In the genomic region with DNA sequence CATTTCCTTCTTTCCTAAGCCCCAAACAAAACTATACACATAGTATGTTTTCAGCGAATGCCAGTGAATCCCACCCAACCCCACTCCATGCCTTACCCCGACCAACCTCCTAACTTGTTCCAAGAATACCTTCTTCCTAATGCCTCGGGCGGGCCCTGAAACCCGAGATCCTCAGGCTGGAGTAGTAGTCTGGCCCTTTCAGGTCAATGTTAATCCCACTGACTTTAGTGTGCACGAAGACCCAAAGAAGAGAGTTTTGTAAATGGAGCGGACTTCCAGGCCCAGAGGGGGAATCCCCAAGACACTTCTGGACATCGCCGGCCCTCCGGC, we compare ENCODE assay signal across 8 cellular contexts. TPM values are rescaled to one million over a fixed set of nuclear protein-coding genes. Genes with fewer than 3 reads are reported as not detected.
DNase-seq lines count a peak whose midpoint lies in the region; ATAC-seq and TF ChIP-seq lines count a peak whose summit lies in the region.

No MANE protein-coding gene starts in this region.

- H3K27me3 ChIP-seq in HUES48 (ENCODE audit: control insufficient read depth, insufficient read depth, low read length) = no peaks in the 10 kb centered on the region
- H3K27me3 ChIP-seq in effector memory CD4-positive, alpha-beta T cell (replicated peaks; ENCODE audit: control insufficient read depth, insufficient read depth, low read length, poor library complexity, severe bottlenecking) = no peaks in the 10 kb centered on the region
- H3K27me3 ChIP-seq in naive thymus-derived CD4-positive, alpha-beta T cell (ENCODE audit: control insufficient read depth in 2 of 2, insufficient read depth in 2 of 2, low read length in 2 of 2) = no peaks in the 10 kb centered on the region

- H3K4me1 ChIP-seq in HUES48 (ENCODE audit: control insufficient read depth, insufficient read depth, low read length) = peaks cover 21% of the 10 kb centered on the region
- peaks cover 26% of the 10 kb centered on the region for H3K4me1 ChIP-seq in effector memory CD4-positive, alpha-beta T cell (ENCODE audit: control insufficient read depth, insufficient read depth, low read length, poor library complexity, severe bottlenecking)
- H3K4me1 ChIP-seq in naive thymus-derived CD4-positive, alpha-beta T cell (ENCODE audit: control insufficient read depth in 2 of 2, insufficient read depth in 2 of 2, low read length in 2 of 2) = peaks cover 32 to 36% of the 10 kb centered on the region in 2 donors

- H3K9ac ChIP-seq in HUES48 (ENCODE audit: low read depth, low read length) = peak overlapping the region; percentile 86

- H3K4me3 Mint-ChIP-seq in naive thymus-derived CD4-positive, alpha-beta T cell = no peak overlapping the region

- no peaks in the 10 kb centered on the region for H3K9me3 ChIP-seq in HUES48 (ENCODE audit: control insufficient read depth, insufficient read depth, low read length)
- H3K9me3 ChIP-seq in effector memory CD4-positive, alpha-beta T cell (ENCODE audit: control insufficient read depth, low read length) = no peaks in the 10 kb centered on the region
- H3K9me3 ChIP-seq in naive thymus-derived CD4-positive, alpha-beta T cell (ENCODE audit: control insufficient read depth in 2 of 3, low read length in 3 of 3) = no peaks in the 10 kb centered on the region

- no peak for DNase-seq in AG10803 (ENCODE audit: low read depth)
- no peak for DNase-seq in effector memory CD4-positive, alpha-beta T cell
- no peak for DNase-seq in naive thymus-derived CD4-positive, alpha-beta T cell
- DNase-seq in activated CD4-positive, alpha-beta T cell treated with anti-CD3 and anti-CD28 coated beads for 1 hour = no peak
- DNase-seq in NCI-H226 = no peak
- no peak for DNase-seq in 8988T
- no peak for DNase-seq in stimulated activated CD4-positive, alpha-beta T cell treated with anti-CD3 and anti-CD28 coated beads, Interleukin-12 subunit alpha, Interleukin-12 subunit beta, amount 100 ng/mL, for 4 hours

- TF ChIP-seq CTCF in AG10803 (conservative IDR thresholded peaks at IDR 0.05; ENCODE audit: low read length) = no peak

- CTCF ChIA-PET in naive thymus-derived CD4-positive, alpha-beta T cell (lab: Charles Lee) = interaction anchor here (0.7 to 6.4 kb wide), 2 partner anchors 10 to 90 kb away, joined by 3 to 35 read pairs; no protein-coding TSS in a partner anchor

- no peaks in the 10 kb centered on the region for H3K9me3 Mint-ChIP-seq in naive thymus-derived CD4-positive, alpha-beta T cell

- peak; percentile 1 for ATAC-seq in naive thymus-derived CD4-positive, alpha-beta T cell

- POLR2A ChIA-PET in naive thymus-derived CD4-positive, alpha-beta T cell (lab: Charles Lee) = interaction anchor here (0.9 to 4.1 kb wide), 13 partner anchors 10 to 1595 kb away, joined by 3 to 23 read pairs (median 4); a partner anchor contains a TSS

- intact Hi-C loops in naive thymus-derived CD4-positive, alpha-beta T cell (cut with micrococcal nuclease) = loop anchor here (2.0 to 10.0 kb wide), 10 partner anchors 40 to 1466 kb away; a partner anchor contains a TSS

- no peak overlapping the region for H3K27ac Mint-ChIP-seq in naive thymus-derived CD4-positive, alpha-beta T cell

- H3K4me3 ChIP-seq in AG10803 (ENCODE audit: low read length) = peak overlapping the region; percentile 99
- peak overlapping the region; percentile 95 for H3K4me3 ChIP-seq in HUES48 (ENCODE audit: low read depth, low read length)
- H3K4me3 ChIP-seq in effector memory CD4-positive, alpha-beta T cell (ENCODE audit: insufficient read depth, low read depth, low read length, poor library complexity, severe bottlenecking) = peak overlapping the region; percentile 90
- H3K4me3 ChIP-seq in naive thymus-derived CD4-positive, alpha-beta T cell (ENCODE audit: low read length) = peak overlapping the region; percentile 100

- peaks cover 13 to 41% (median 33%) of the 10 kb centered on the region in 7 donors for H3K4me1 Mint-ChIP-seq in naive thymus-derived CD4-positive, alpha-beta T cell

- H3K27me3 Mint-ChIP-seq in naive thymus-derived CD4-positive, alpha-beta T cell = no peaks in the 10 kb centered on the region

- H3K27ac ChIP-seq in HUES48 (ENCODE audit: low read depth, low read length) = peak overlapping the region; percentile 85
- peak overlapping the region; percentile 94 for H3K27ac ChIP-seq in effector memory CD4-positive, alpha-beta T cell (ENCODE audit: insufficient read depth, low read length, poor library complexity, severe bottlenecking)
- H3K27ac ChIP-seq in naive thymus-derived CD4-positive, alpha-beta T cell (ENCODE audit: low read depth, low read length) = peak overlapping the region; percentile 96

- H3K36me3 Mint-ChIP-seq in naive thymus-derived CD4-positive, alpha-beta T cell = peaks cover 0 to 45% (median 25%) of the 10 kb centered on the region in 5 donors

- H3K36me3 ChIP-seq in HUES48 (ENCODE audit: control insufficient read depth, insufficient read depth, low read length) = peaks cover 67% of the 10 kb centered on the region
- peaks cover 50% of the 10 kb centered on the region for H3K36me3 ChIP-seq in effector memory CD4-positive, alpha-beta T cell (ENCODE audit: control insufficient read depth, insufficient read depth, low read length)
- peaks cover 8 to 72% (median 36%) of the 10 kb centered on the region in 3 experiments for H3K36me3 ChIP-seq in naive thymus-derived CD4-positive, alpha-beta T cell (ENCODE audit: control insufficient read depth in 2 of 3, insufficient read depth in 3 of 3, low read length in 3 of 3)

RNA-seq across cellular contexts. Expression of a gene that starts 0.4 kb away (rescaled TPM):
- 10 to 100 TPM; 54.4 to 75.9 (median 67.3) TPM for total RNA-seq in naive thymus-derived CD4-positive, alpha-beta T cell
- 10 to 100 TPM; 68.3 to 74.5 TPM for polyA plus RNA-seq in naive thymus-derived CD4-positive, alpha-beta T cell

RNA-seq across cellular contexts. Expression of a gene that starts 0.6 kb away (rescaled TPM):
- total RNA-seq in naive thymus-derived CD4-positive, alpha-beta T cell = 10 to 100 TPM; 36.3 to 61.1 (median 40.9) TPM
- polyA plus RNA-seq in naive thymus-derived CD4-positive, alpha-beta T cell = 10 to 100 TPM; 13.1 to 29.2 TPM

RNA-seq across cellular contexts. Expression of a gene that starts 6.2 kb away (rescaled TPM):
- under 1 TPM; 0.22 to 0.84 (median 0.46) TPM for total RNA-seq in naive thymus-derived CD4-positive, alpha-beta T cell
- polyA plus RNA-seq in naive thymus-derived CD4-positive, alpha-beta T cell = not detected

RNA-seq across cellular contexts. Expression of a gene that starts 39.0 kb away (rescaled TPM):
- 10 to 100 TPM; 29.2 to 55.2 (median 33.5) TPM for total RNA-seq in naive thymus-derived CD4-positive, alpha-beta T cell
- polyA plus RNA-seq in naive thymus-derived CD4-positive, alpha-beta T cell = 10 to 100 TPM in 1 of 2 donors, 1 to 10 TPM in 1; 8.2 to 10.9 TPM

RNA-seq across cellular contexts. Expression of a gene that starts 59.5 kb away (rescaled TPM):
- 100 to 1,000 TPM in 1 of 5 experiments, 10 to 100 TPM in 4; 35.0 to 107 (median 41.9) TPM for total RNA-seq in naive thymus-derived CD4-positive, alpha-beta T cell
- 10 to 100 TPM in 1 of 2 donors, 1 to 10 TPM in 1; 9.3 to 10.2 TPM for polyA plus RNA-seq in naive thymus-derived CD4-positive, alpha-beta T cell
